Comparison of ENCODE assay signal across 9 cellular contexts in genomic region chr20:46057856-46058655, GRCh38. TPM values are rescaled to one million over a fixed set of nuclear protein-coding genes. Genes with fewer than 3 reads are reported as not detected.
DNase-seq lines count a peak whose midpoint lies in the region; ATAC-seq and TF ChIP-seq lines count a peak whose summit lies in the region.
"Had no signal": no experiment of that assay in that cellular context is flagged by ENCODE, and none has a peak within 500 bp of the region (broad histone marks: within the 10 kb centered on the region; RNA-seq: fewer than 3 reads in every experiment).

No MANE protein-coding gene starts in this region.

- intact Hi-C loops in head of caudate nucleus (cut with DNase I) = no loop called here

- POLR2A ChIA-PET in activated CD4-positive, alpha-beta memory T cell treated with anti-CD3 and anti-CD28 coated beads, Interleukin-2, amount 10 ng/mL, durations not matched to agents 7 days and 5 days (lab: Charles Lee) = interaction anchor here (1.2 to 1.3 kb wide), 2 partner anchors 15 to 123 kb away, joined by 3 read pairs; partner anchors contain the start of gene PCIF1

- CTCF ChIA-PET in activated CD4-positive, alpha-beta memory T cell treated with anti-CD3 and anti-CD28 coated beads, Interleukin-2, amount 10 ng/mL, durations not matched to agents 7 days and 5 days (lab: Charles Lee) = interaction anchor here (1.2 to 1.4 kb wide), 3 partner anchors 22 to 43 kb away, joined by 3 to 4 read pairs (median 3); no protein-coding TSS in a partner anchor

- peaks cover 41% of the 10 kb centered on the region for H3K36me3 Mint-ChIP-seq in activated CD4-positive, alpha-beta memory T cell treated with anti-CD3 and anti-CD28 coated beads, Interleukin-2, amount 10 ng/mL, durations not matched to agents 7 days and 5 days (ENCODE audit: low read depth)

- H3K27me3 Mint-ChIP-seq in activated CD4-positive, alpha-beta memory T cell treated with anti-CD3 and anti-CD28 coated beads, Interleukin-2, amount 10 ng/mL, durations not matched to agents 7 days and 5 days = peaks cover 39% of the 10 kb centered on the region

- TF ChIP-seq CTCF in GM12864 (IDR thresholded peaks at IDR 0.05; ENCODE audit: low read depth, low read length, missing control alignments) = peak; percentile 24

- no peak overlapping the region for H3K4me3 ChIP-seq in GM12864 (ENCODE audit: low read depth, low read length)
- H3K4me3 ChIP-seq: K562 had no signal

- no peaks in the 10 kb centered on the region for H3K9me3 Mint-ChIP-seq in activated CD4-positive, alpha-beta memory T cell treated with anti-CD3 and anti-CD28 coated beads, Interleukin-2, amount 10 ng/mL, durations not matched to agents 7 days and 5 days

- H3K27ac Mint-ChIP-seq in activated CD4-positive, alpha-beta memory T cell treated with anti-CD3 and anti-CD28 coated beads, Interleukin-2, amount 10 ng/mL, durations not matched to agents 7 days and 5 days = no peak overlapping the region

- DNase-seq in GM12864 (ENCODE audit: low read depth) (no peak), head of caudate nucleus (peak; percentile 26 to 74 (median 56)), pons (ENCODE audit: low spot score) (peak; percentile 60), GDM1 (lab: John Stamatoyannopoulos, UW) (no peak), NCI-H1694 treated with DMSO at 0.1 percent for 48 hours (lab: John Stamatoyannopoulos, UW) (no peak), mesenteric fat pad (ENCODE audit: low spot score) (no peak)
- peak; percentile 32 for DNase-seq in activated CD4-positive, alpha-beta memory T cell treated with anti-CD3 and anti-CD28 coated beads, Interleukin-2, amount 10 ng/mL, durations not matched to agents 7 days and 5 days

- no peak overlapping the region for H3K4me3 Mint-ChIP-seq in activated CD4-positive, alpha-beta memory T cell treated with anti-CD3 and anti-CD28 coated beads, Interleukin-2, amount 10 ng/mL, durations not matched to agents 7 days and 5 days

- H3K4me1 Mint-ChIP-seq in activated CD4-positive, alpha-beta memory T cell treated with anti-CD3 and anti-CD28 coated beads, Interleukin-2, amount 10 ng/mL, durations not matched to agents 7 days and 5 days = peaks cover 44% of the 10 kb centered on the region

- no peak for ATAC-seq in HG02970 (IDR thresholded peaks at IDR 0.05; ENCODE audit: low FRiP score, unreplicated experiment)

RNA-seq across cellular contexts. Expression of gene SLC12A5, which starts 29.0 kb away (rescaled TPM):
- total RNA-seq in activated CD4-positive, alpha-beta memory T cell treated with anti-CD3 and anti-CD28 coated beads, Interleukin-2, amount 10 ng/mL, durations not matched to agents 7 days and 5 days = under 1 TPM in 1 of 2 experiments, not detected in 1; 0.53 TPM
- total RNA-seq in mesenteric fat pad = 1.7 TPM

RNA-seq across cellular contexts. Expression of gene NCOA5, which starts 31.7 kb away (rescaled TPM):
- 10 to 100 TPM; 24.6 to 26.3 TPM for total RNA-seq in activated CD4-positive, alpha-beta memory T cell treated with anti-CD3 and anti-CD28 coated beads, Interleukin-2, amount 10 ng/mL, durations not matched to agents 7 days and 5 days
- total RNA-seq in mesenteric fat pad = 23.3 TPM

RNA-seq across cellular contexts. Expression of gene MMP9, which starts 49.3 kb away (rescaled TPM):
- total RNA-seq in activated CD4-positive, alpha-beta memory T cell treated with anti-CD3 and anti-CD28 coated beads, Interleukin-2, amount 10 ng/mL, durations not matched to agents 7 days and 5 days = under 1 TPM; 0.13 to 0.15 TPM
- total RNA-seq in mesenteric fat pad = 18.3 TPM
- total RNA-seq: K562 had no signal

Comparison
In these comparisons a context has a peak if more than half of its experiments do, and no peak if none do; other contexts are left out.
1. DNase-seq: peak in activated CD4-positive, alpha-beta memory T cell treated with anti-CD3 and anti-CD28 coated beads, Interleukin-2, amount 10 ng/mL, durations not matched to agents 7 days and 5 days (single experiment), head of caudate nucleus (42 of 42) and pons (single experiment); none in GM12864 (single experiment), GDM1 (single experiment), NCI-H1694 treated with DMSO at 0.1 percent for 48 hours (single experiment) and mesenteric fat pad (single experiment).
2. RNA of gene MMP9, which starts 49.3 kb away (total RNA-seq): 18.3 TPM in mesenteric fat pad (single experiment); 0.13 to 0.15 TPM in activated CD4-positive, alpha-beta memory T cell treated with anti-CD3 and anti-CD28 coated beads, Interleukin-2, amount 10 ng/mL, durations not matched to agents 7 days and 5 days; every median in the first group is over 10 times any median in the second.